Comparison of ENCODE assay signal across 8 cellular contexts in genomic region chr11:118290923-118291322, GRCh38. TPM values are rescaled to one million over a fixed set of nuclear protein-coding genes. Genes with fewer than 3 reads are reported as not detected.
DNase-seq lines count a peak whose midpoint lies in the region; ATAC-seq, FAIRE-seq and TF ChIP-seq lines count a peak whose summit lies in the region.

No MANE protein-coding gene starts in this region.

- 12 to 20% (median 17%) methylated on average over 9 of the region's 9 CpGs for WGBS in spleen, 5 donors

- H4K20me1 ChIP-seq in Karpas-422 (ENCODE audit: insufficient read depth, low read depth, low read length) = no peaks in the 10 kb centered on the region

- peaks cover 2% of the 10 kb centered on the region for H3K27me3 Mint-ChIP-seq in activated CD4-positive, alpha-beta T cell treated with anti-CD3 and anti-CD28 coated beads, Interleukin-2, amount 10 ng/mL, durations not matched to agents 24 days and 14 days

- H3K4me1 Mint-ChIP-seq in activated CD4-positive, alpha-beta T cell treated with anti-CD3 and anti-CD28 coated beads, Interleukin-2, amount 10 ng/mL, durations not matched to agents 24 days and 14 days = peaks cover 23% of the 10 kb centered on the region

- H3K4me2 ChIP-seq in Karpas-422 (ENCODE audit: low read depth, low read length, poor library complexity, severe bottlenecking) = no peak overlapping the region

- no peaks in the 10 kb centered on the region for H3K9me3 ChIP-seq in Karpas-422 (ENCODE audit: low read length)
- no peaks in the 10 kb centered on the region for H3K9me3 ChIP-seq in spleen

- no peaks in the 10 kb centered on the region for H3K9me2 ChIP-seq in Karpas-422 (replicated peaks; ENCODE audit: insufficient read depth, low read length)

- peaks cover 2% of the 10 kb centered on the region for H3K9me3 Mint-ChIP-seq in activated CD4-positive, alpha-beta T cell treated with anti-CD3 and anti-CD28 coated beads, Interleukin-2, amount 10 ng/mL, durations not matched to agents 24 days and 14 days

- H3K4me3 ChIP-seq in Karpas-422 (ENCODE audit: low read length) (no peak overlapping the region), spleen (no peak overlapping the region)

- H3K4me3 Mint-ChIP-seq in activated CD4-positive, alpha-beta T cell treated with anti-CD3 and anti-CD28 coated beads, Interleukin-2, amount 10 ng/mL, durations not matched to agents 24 days and 14 days = no peak overlapping the region

- H3K27ac Mint-ChIP-seq in activated CD4-positive, alpha-beta T cell treated with anti-CD3 and anti-CD28 coated beads, Interleukin-2, amount 10 ng/mL, durations not matched to agents 24 days and 14 days = peak overlapping the region; percentile 1

- TF ChIP-seq POLR2A in spleen (IDR thresholded peaks at IDR 0.05) (no peak), H54 (IDR thresholded peaks at IDR 0.05; ENCODE audit: low read depth, low read length) (no peak)

- no peak for ATAC-seq in GM18867 (IDR thresholded peaks at IDR 0.05; ENCODE audit: unreplicated experiment)

- H3K9ac ChIP-seq in Karpas-422 (ENCODE audit: low read length) = no peak overlapping the region

- DNase-seq in ELR (ENCODE audit: low read depth) = peak; percentile 57
- peak; percentile 66 for DNase-seq in Karpas-422
- DNase-seq in activated CD4-positive, alpha-beta T cell treated with anti-CD3 and anti-CD28 coated beads, Interleukin-2, amount 10 ng/mL, durations not matched to agents 24 days and 14 days = peak; percentile 87
- peak; percentile 26 for DNase-seq in glomerular visceral epithelial cell (ENCODE audit: extremely low spot score)
- DNase-seq in spleen = no peak
- DNase-seq in ecto neural progenitor cell (ENCODE audit: low spot score) = no peak
- no peak for DNase-seq in H54 (ENCODE audit: insufficient read length, low spot score)

- no peak overlapping the region for H3K27ac ChIP-seq in Karpas-422 (ENCODE audit: low read length)
- peak overlapping the region in 2 of 8 donors; percentile 46 to 53 for H3K27ac ChIP-seq in spleen

- H3K4me1 ChIP-seq in Karpas-422 (ENCODE audit: low read length) (peaks cover 9% of the 10 kb centered on the region), spleen (peaks cover 0 to 16% (median 7%) of the 10 kb centered on the region in 6 donors)

- intact Hi-C loops in activated CD4-positive, alpha-beta T cell treated with anti-CD3 and anti-CD28 coated beads, Interleukin-2, amount 10 ng/mL, durations not matched to agents 24 days and 14 days (cut with micrococcal nuclease) = loop anchor here (1.0 to 2.0 kb wide), 3 partner anchors 50 to 146 kb away; no protein-coding TSS in a partner anchor
- intact Hi-C loops in spleen (cut with DNase I; ENCODE audit: low total_unique reads) = loop anchor here (5.0 kb wide), 1 partner anchor 94 kb away; no protein-coding TSS in a partner anchor

- FAIRE-seq in H54 (lab: Jason Lieb, UNC) = no peak

- H2AFZ ChIP-seq in Karpas-422 (ENCODE audit: low read length) = no peak overlapping the region

- no peaks in the 10 kb centered on the region for H3K79me2 ChIP-seq in Karpas-422 (ENCODE audit: low read length)

- peak in 9 of 11 experiments; percentile 16 to 62 (median 52) for TF ChIP-seq CTCF in spleen (IDR thresholded peaks at IDR 0.05 in 8 of 11, conservative IDR thresholded peaks at IDR 0.05 in 3 of 11)

- H3K36me3 Mint-ChIP-seq in activated CD4-positive, alpha-beta T cell treated with anti-CD3 and anti-CD28 coated beads, Interleukin-2, amount 10 ng/mL, durations not matched to agents 24 days and 14 days (ENCODE audit: low read depth) = peaks cover 2% of the 10 kb centered on the region

- H3K27me3 ChIP-seq in Karpas-422 (ENCODE audit: low read length) (no peaks in the 10 kb centered on the region), spleen (replicated peaks in 1 of 7) (peaks cover 0 to 11% (median 0%) of the 10 kb centered on the region in 7 donors)

- H3K36me3 ChIP-seq in Karpas-422 (ENCODE audit: insufficient read depth, low read length) (no peaks in the 10 kb centered on the region), spleen (no peaks in the 10 kb centered on the region)

RNA-seq across cellular contexts. Expression of gene CD3E, which starts 13.6 kb away (rescaled TPM):
- total RNA-seq in Karpas-422 (2014; rRNA removed; shearing (Covaris generic); ENCODE audit: low replicate concordance) = 0.32 and 1.3 TPM in 2 replicates
- 571 TPM in 2 replicates for total RNA-seq in activated CD4-positive, alpha-beta T cell treated with anti-CD3 and anti-CD28 coated beads, Interleukin-2, amount 10 ng/mL, durations not matched to agents 24 days and 14 days
- total RNA-seq in spleen = 10 to 100 TPM; 49.1 to 89.2 (median 60.0) TPM
- polyA plus RNA-seq in spleen = 10 to 100 TPM; 20.5 to 51.4 (median 32.9) TPM

RNA-seq across cellular contexts. Expression of gene MPZL2, which starts 26.8 kb away (rescaled TPM):
- not detected in 2 replicates for total RNA-seq in Karpas-422 (2014; rRNA removed; shearing (Covaris generic); ENCODE audit: low replicate concordance)
- total RNA-seq in activated CD4-positive, alpha-beta T cell treated with anti-CD3 and anti-CD28 coated beads, Interleukin-2, amount 10 ng/mL, durations not matched to agents 24 days and 14 days = 18.5 and 19.3 TPM in 2 replicates
- total RNA-seq in spleen = 10 to 100 TPM in 3 of 7 donors, 1 to 10 TPM in 4; 7.0 to 18.4 (median 9.8) TPM
- 1 to 10 TPM; 1.6 to 2.0 (median 1.8) TPM for polyA plus RNA-seq in spleen

RNA-seq across cellular contexts. Expression of gene MPZL3, which starts 38.8 kb away (rescaled TPM):
- 2.7 and 7.0 TPM in 2 replicates for total RNA-seq in Karpas-422 (2014; rRNA removed; shearing (Covaris generic); ENCODE audit: low replicate concordance)
- total RNA-seq in activated CD4-positive, alpha-beta T cell treated with anti-CD3 and anti-CD28 coated beads, Interleukin-2, amount 10 ng/mL, durations not matched to agents 24 days and 14 days = 64.6 and 65.4 TPM in 2 replicates
- total RNA-seq in spleen = 10 to 100 TPM in 3 of 7 donors, 1 to 10 TPM in 4; 4.3 to 12.9 (median 9.2) TPM
- 1 to 10 TPM; 2.0 to 2.1 (median 2.1) TPM for polyA plus RNA-seq in spleen

RNA-seq across cellular contexts. Expression of gene CD3D, which starts 51.6 kb away (rescaled TPM):
- total RNA-seq in Karpas-422 (2014; rRNA removed; shearing (Covaris generic); ENCODE audit: low replicate concordance) = 3.7 and 5.7 TPM in 2 replicates
- 381 and 400 TPM in 2 replicates for total RNA-seq in activated CD4-positive, alpha-beta T cell treated with anti-CD3 and anti-CD28 coated beads, Interleukin-2, amount 10 ng/mL, durations not matched to agents 24 days and 14 days
- 10 to 100 TPM; 27.3 to 70.0 (median 43.0) TPM for total RNA-seq in spleen
- polyA plus RNA-seq in spleen = 10 to 100 TPM; 28.6 to 70.7 (median 31.7) TPM

RNA-seq across cellular contexts. Expression of gene CD3G, which starts 53.2 kb away (rescaled TPM):
- 88.1 and 158 TPM in 2 replicates for total RNA-seq in Karpas-422 (2014; rRNA removed; shearing (Covaris generic); ENCODE audit: low replicate concordance)
- total RNA-seq in activated CD4-positive, alpha-beta T cell treated with anti-CD3 and anti-CD28 coated beads, Interleukin-2, amount 10 ng/mL, durations not matched to agents 24 days and 14 days = 143 and 145 TPM in 2 replicates
- 10 to 100 TPM; 15.7 to 30.5 (median 20.2) TPM for total RNA-seq in spleen
- polyA plus RNA-seq in spleen = 1 to 10 TPM; 1.4 to 3.9 (median 3.5) TPM

Comparison
In these comparisons a context has a peak if more than half of its experiments do, and no peak if none do; other contexts are left out.
1. DNase-seq: peak in ELR (single experiment), Karpas-422 (single experiment), activated CD4-positive, alpha-beta T cell treated with anti-CD3 and anti-CD28 coated beads, Interleukin-2, amount 10 ng/mL, durations not matched to agents 24 days and 14 days (single experiment) and glomerular visceral epithelial cell (single experiment); none in spleen (single experiment), ecto neural progenitor cell (single experiment) and H54 (single experiment).
2. RNA of gene CD3E, which starts 13.6 kb away (total RNA-seq): 571 TPM in activated CD4-positive, alpha-beta T cell treated with anti-CD3 and anti-CD28 coated beads, Interleukin-2, amount 10 ng/mL, durations not matched to agents 24 days and 14 days and 49.1 to 89.2 TPM in spleen; 0.32 to 1.3 TPM in Karpas-422; every median in the first group is over 10 times any median in the second.